Comparison of ENCODE assay signal across 8 cellular contexts in the genomic region with DNA sequence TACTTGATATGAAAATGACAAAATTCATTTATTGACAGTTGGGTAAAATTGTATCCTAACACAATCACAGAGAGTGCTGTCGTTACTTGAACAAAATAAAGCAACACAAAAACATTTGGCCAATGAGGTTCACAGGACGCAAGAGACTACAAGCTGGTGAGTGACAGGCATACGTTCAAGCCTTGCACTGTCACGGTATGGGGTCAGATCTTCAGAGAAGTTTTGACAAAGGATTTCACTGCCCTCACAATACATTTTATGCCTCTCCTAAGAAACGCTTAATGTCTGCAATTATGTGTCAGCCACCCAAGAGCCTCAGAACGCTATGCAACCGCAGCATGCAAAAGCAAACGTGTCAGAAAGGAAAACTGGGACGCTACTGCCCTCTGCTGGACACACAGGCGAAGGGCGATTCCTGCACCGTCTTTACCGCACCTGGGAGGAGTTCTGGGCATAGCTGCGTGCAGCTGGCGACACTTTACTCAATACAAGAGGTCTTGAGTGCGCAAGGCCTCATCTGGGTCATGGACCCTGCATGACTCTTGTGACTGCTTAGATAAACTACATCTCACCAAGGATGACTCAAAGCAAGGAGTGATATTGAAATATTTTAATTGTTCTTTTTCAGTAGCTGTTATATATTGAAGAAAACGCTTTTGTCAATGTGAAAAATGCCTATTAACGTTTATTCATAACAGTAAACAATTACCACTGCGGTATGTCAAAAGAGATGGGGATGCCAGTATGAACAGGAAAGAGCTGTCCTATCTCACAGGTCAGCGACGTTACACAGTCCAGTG.
DNase-seq lines count a peak whose midpoint lies in the region; ATAC-seq and TF ChIP-seq lines count a peak whose summit lies in the region.

No MANE protein-coding gene starts in this region.

- H3K4me1 Mint-ChIP-seq in CD14-positive monocyte = peaks cover 7% of the 10 kb centered on the region
- peaks cover 4% of the 10 kb centered on the region for H3K4me1 Mint-ChIP-seq in activated CD4-positive, alpha-beta T cell treated with anti-CD3 and anti-CD28 coated beads, Interleukin-2, amount 10 ng/mL, durations not matched to agents 24 days and 14 days

- ATAC-seq in GM19035 (IDR thresholded peaks at IDR 0.05; ENCODE audit: unreplicated experiment) (peak; percentile 86), HG03139 (IDR thresholded peaks at IDR 0.05; ENCODE audit: unreplicated experiment) (peak; percentile 94)

- peak overlapping the region in 2 of 7 donors; percentile 1 to 7 for H3K27ac Mint-ChIP-seq in CD14-positive monocyte
- H3K27ac Mint-ChIP-seq in activated CD4-positive, alpha-beta T cell treated with anti-CD3 and anti-CD28 coated beads, Interleukin-2, amount 10 ng/mL, durations not matched to agents 24 days and 14 days = no peak overlapping the region

- H3K4me3 Mint-ChIP-seq in CD14-positive monocyte = peak overlapping the region in 1 of 2 donors; percentile 75
- H3K4me3 Mint-ChIP-seq in activated CD4-positive, alpha-beta T cell treated with anti-CD3 and anti-CD28 coated beads, Interleukin-2, amount 10 ng/mL, durations not matched to agents 24 days and 14 days = no peak overlapping the region

- DNase-seq in CD14-positive monocyte (ENCODE audit: low spot score) (peak; percentile 78), NCI-H345 treated with DMSO at 0.1 percent for 48 hours (lab: John Stamatoyannopoulos, UW; ENCODE audit: unreplicated experiment) (peak; percentile 35), lung microvascular endothelial cell (ENCODE audit: low read depth in 2 of 2) (peak; percentile 51 to 61)
- peak; percentile 88 for DNase-seq in activated CD4-positive, alpha-beta T cell treated with anti-CD3 and anti-CD28 coated beads, Interleukin-2, amount 10 ng/mL, durations not matched to agents 24 days and 14 days
- DNase-seq in effector CD8-positive, alpha-beta T cell (lab: John Stamatoyannopoulos, UW) = peak; percentile 0
- peak; percentile 81 for DNase-seq in stimulated activated CD8-positive, alpha-beta memory T cell treated with anti-CD3 and anti-CD28 coated beads, Interleukin-4, amount 100 ng/mL, for 48 hours

- H3K27me3 Mint-ChIP-seq in CD14-positive monocyte (ENCODE audit: low read depth in 3 of 3) = no peaks in the 10 kb centered on the region
- H3K27me3 Mint-ChIP-seq in activated CD4-positive, alpha-beta T cell treated with anti-CD3 and anti-CD28 coated beads, Interleukin-2, amount 10 ng/mL, durations not matched to agents 24 days and 14 days = no peaks in the 10 kb centered on the region

- peak; percentile 91 for TF ChIP-seq CTCF in CD14-positive monocyte (IDR thresholded peaks at IDR 0.05)

- no peaks in the 10 kb centered on the region for H3K9me3 Mint-ChIP-seq in CD14-positive monocyte
- H3K9me3 Mint-ChIP-seq in activated CD4-positive, alpha-beta T cell treated with anti-CD3 and anti-CD28 coated beads, Interleukin-2, amount 10 ng/mL, durations not matched to agents 24 days and 14 days = no peaks in the 10 kb centered on the region

- no peaks in the 10 kb centered on the region for H3K36me3 Mint-ChIP-seq in CD14-positive monocyte
- no peaks in the 10 kb centered on the region for H3K36me3 Mint-ChIP-seq in activated CD4-positive, alpha-beta T cell treated with anti-CD3 and anti-CD28 coated beads, Interleukin-2, amount 10 ng/mL, durations not matched to agents 24 days and 14 days (ENCODE audit: low read depth)

- intact Hi-C loops in CD14-positive monocyte (cut with micrococcal nuclease) = no loop called here
- intact Hi-C loops in activated CD4-positive, alpha-beta T cell treated with anti-CD3 and anti-CD28 coated beads, Interleukin-2, amount 10 ng/mL, durations not matched to agents 24 days and 14 days (cut with micrococcal nuclease) = no loop called here

Comparison
In these comparisons a context has a peak if more than half of its experiments do, and no peak if none do; other contexts are left out.
1. Peak in every context shown above with its lines: DNase-seq and ATAC-seq.
2. DNase-seq: peak in every context shown above with its lines; median percentile 88 in activated CD4-positive, alpha-beta T cell treated with anti-CD3 and anti-CD28 coated beads, Interleukin-2, amount 10 ng/mL, durations not matched to agents 24 days and 14 days; 81 in stimulated activated CD8-positive, alpha-beta memory T cell treated with anti-CD3 and anti-CD28 coated beads, Interleukin-4, amount 100 ng/mL, for 48 hours; 78 in CD14-positive monocyte; 56 in lung microvascular endothelial cell; 35 in NCI-H345 treated with DMSO at 0.1 percent for 48 hours; 0 in effector CD8-positive, alpha-beta T cell.